In the genomic region with DNA sequence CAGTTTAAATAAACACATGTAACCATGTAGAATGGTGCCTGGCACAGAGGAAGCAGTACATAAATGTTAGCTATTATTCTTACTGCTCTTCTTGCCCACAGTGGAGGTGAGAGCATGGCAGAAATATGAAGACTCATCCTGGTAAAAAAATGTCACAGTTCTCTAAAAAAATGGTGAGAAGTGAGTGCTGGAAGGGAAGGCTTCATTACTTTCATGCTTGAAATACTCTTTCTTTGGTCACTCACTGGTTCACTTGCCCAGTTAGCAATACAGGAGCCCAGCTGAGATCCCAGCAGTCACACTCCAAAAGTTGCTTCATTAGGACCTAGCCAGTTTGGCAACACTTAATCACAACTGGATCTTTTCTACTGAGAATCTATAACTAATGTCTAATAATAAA, we compare ENCODE assay signal across 24 cellular contexts.
DNase-seq lines count a peak whose midpoint lies in the region; ATAC-seq, FAIRE-seq and TF ChIP-seq lines count a peak whose summit lies in the region.
"Had no signal": no experiment of that assay in that cellular context is flagged by ENCODE, and none has a peak within 500 bp of the region (broad histone marks: within the 10 kb centered on the region; RNA-seq: fewer than 3 reads in every experiment).

No MANE protein-coding gene starts in this region.

- H3K27ac Mint-ChIP-seq in HFFc6 (no peak overlapping the region), astrocyte (ENCODE audit: unreplicated experiment) (no peak overlapping the region)
- H3K27ac Mint-ChIP-seq: B cell; CD14-positive monocyte; CD4-positive, alpha-beta T cell; CD8-positive, alpha-beta memory T cell had no signal

- H3K36me3 ChIP-seq in astrocyte (ENCODE audit: insufficient read depth, low read length) (no peaks in the 10 kb centered on the region), upper lobe of right lung (no peaks in the 10 kb centered on the region), vagina (no peaks in the 10 kb centered on the region)
- H3K36me3 ChIP-seq: BLaER1, HAP-1 had no signal

- no peaks in the 10 kb centered on the region for H3K36me3 Mint-ChIP-seq in HFFc6 (ENCODE audit: low read depth)
- H3K36me3 Mint-ChIP-seq in astrocyte (ENCODE audit: low read depth, unreplicated experiment), result no peaks in the 10 kb centered on the region
- H3K36me3 Mint-ChIP-seq: CD8-positive, alpha-beta memory T cell had no signal

- FAIRE-seq in astrocyte (lab: Jason Lieb, UNC), result peak; percentile 26
- FAIRE-seq: D721Med, GM12891, GM18507, H54 had no signal

- no peaks in the 10 kb centered on the region for H3K4me1 ChIP-seq in astrocyte (ENCODE audit: insufficient read depth, low read length)
- H3K4me1 ChIP-seq in upper lobe of right lung, result peaks cover 5% of the 10 kb centered on the region
- no peaks in the 10 kb centered on the region for H3K4me1 ChIP-seq in vagina
- H3K4me1 ChIP-seq: A549, HAP-1 had no signal

- no peaks in the 10 kb centered on the region for H3K9me3 ChIP-seq in astrocyte (ENCODE audit: insufficient read depth, low read depth, low read length)
- H3K9me3 ChIP-seq in upper lobe of right lung, result no peaks in the 10 kb centered on the region
- H3K9me3 ChIP-seq in vagina, result no peaks in the 10 kb centered on the region
- H3K9me3 ChIP-seq: A549, BLaER1, HAP-1 had no signal

- peak; percentile 38 for ATAC-seq in upper lobe of right lung
- ATAC-seq: A549 had no signal

- TF ChIP-seq CTCF in HFFc6 (IDR thresholded peaks at IDR 0.05) (no peak), astrocyte (IDR thresholded peaks at IDR 0.05; ENCODE audit: insufficient read depth, low read depth, low read length) (no peak), upper lobe of right lung (IDR thresholded peaks at IDR 0.05) (no peak), vagina (IDR thresholded peaks at IDR 0.05) (no peak)

- H3K9ac ChIP-seq in astrocyte (ENCODE audit: low read length), result no peak overlapping the region
- H3K9ac ChIP-seq: BLaER1 had no signal

- H4K20me1 ChIP-seq in astrocyte (ENCODE audit: insufficient read depth, low read length), result no peaks in the 10 kb centered on the region
- H4K20me1 ChIP-seq: BLaER1 had no signal

- no peak overlapping the region for H3K27ac ChIP-seq in astrocyte (ENCODE audit: low read depth, low read length)
- no peak overlapping the region for H3K27ac ChIP-seq in upper lobe of right lung
- no peak overlapping the region for H3K27ac ChIP-seq in vagina
- H3K27ac ChIP-seq: A549, BLaER1 had no signal

- H3K27me3 Mint-ChIP-seq in HFFc6 (ENCODE audit: insufficient read depth) (peaks cover 6% of the 10 kb centered on the region), astrocyte (ENCODE audit: low read depth, unreplicated experiment) (peaks cover 5% of the 10 kb centered on the region)
- H3K27me3 Mint-ChIP-seq: B cell; CD4-positive, alpha-beta T cell; CD8-positive, alpha-beta memory T cell had no signal

- no peak overlapping the region for H3K4me2 ChIP-seq in astrocyte (ENCODE audit: low read length)
- H3K4me2 ChIP-seq: A549, BLaER1 had no signal

- POLR2A ChIA-PET in HEK293T (lab: Yijun Ruan, JAX), result no interaction called here

- H3K27me3 ChIP-seq in astrocyte (ENCODE audit: insufficient read depth, low read length) (no peaks in the 10 kb centered on the region), upper lobe of right lung (no peaks in the 10 kb centered on the region), vagina (no peaks in the 10 kb centered on the region)
- H3K27me3 ChIP-seq: BLaER1 had no signal

- peak; percentile 28 for DNase-seq in AG20443 (ENCODE audit: low spot score)
- DNase-seq in HFFc6, result peak; percentile 1
- no peak for DNase-seq in astrocyte (ENCODE audit: low read depth)
- DNase-seq in upper lobe of right lung, result no peak
- DNase-seq in C1 segment of cervical spinal cord (lab: John Stamatoyannopoulos, UW), result no peak
- DNase-seq in vagina (ENCODE audit: extremely low spot score in 2 of 2), result no peak
- DNase-seq in HEK293T (ENCODE audit: extremely low spot score), result no peak
- DNase-seq: 8988T; ACHN; CD4-positive, alpha-beta T cell; CD8-positive, alpha-beta memory T cell; DMS 273 treated with DMSO at 0.1 percent for 48 hours; DMS79; GF-D8; GOT3 had no signal

- H2AFZ ChIP-seq in astrocyte (ENCODE audit: low read depth, low read length), result no peak overlapping the region

- TF ChIP-seq POLR2A in vagina (IDR thresholded peaks at IDR 0.05), result no peak

- H3K4me3 Mint-ChIP-seq in HFFc6, result no peak overlapping the region
- no peak overlapping the region for H3K4me3 Mint-ChIP-seq in astrocyte (ENCODE audit: unreplicated experiment)
- H3K4me3 Mint-ChIP-seq: B cell; CD14-positive monocyte; CD4-positive, alpha-beta T cell; CD8-positive, alpha-beta memory T cell had no signal

- no peaks in the 10 kb centered on the region for H3K9me3 Mint-ChIP-seq in HFFc6
- H3K9me3 Mint-ChIP-seq in astrocyte (ENCODE audit: unreplicated experiment), result no peaks in the 10 kb centered on the region
- H3K9me3 Mint-ChIP-seq: CD4-positive, alpha-beta T cell had no signal

- no peaks in the 10 kb centered on the region for H3K79me2 ChIP-seq in astrocyte (ENCODE audit: insufficient read depth, low read length)

- CTCF ChIA-PET in HEK293T (lab: Yijun Ruan, JAX), result no interaction called here

- H3K4me3 ChIP-seq in astrocyte (ENCODE audit: insufficient read depth, low read depth, low read length) (no peak overlapping the region), upper lobe of right lung (no peak overlapping the region), vagina (no peak overlapping the region)
- H3K4me3 ChIP-seq: A549, BLaER1, HAP-1 had no signal

- intact Hi-C loops in upper lobe of right lung (cut with DNase I), result no loop called here
- intact Hi-C loops in vagina (cut with DNase I), result no loop called here

- H3K4me1 Mint-ChIP-seq in HFFc6 (ENCODE audit: low read depth) (no peaks in the 10 kb centered on the region), astrocyte (ENCODE audit: low read depth, unreplicated experiment) (no peaks in the 10 kb centered on the region)
- H3K4me1 Mint-ChIP-seq: CD8-positive, alpha-beta memory T cell had no signal

TF ChIP-seq in HEK293T, 16 proteins besides CTCF, POLR2A, EP300 and RAD21:
- TF ChIP-seq, protein P1, sequence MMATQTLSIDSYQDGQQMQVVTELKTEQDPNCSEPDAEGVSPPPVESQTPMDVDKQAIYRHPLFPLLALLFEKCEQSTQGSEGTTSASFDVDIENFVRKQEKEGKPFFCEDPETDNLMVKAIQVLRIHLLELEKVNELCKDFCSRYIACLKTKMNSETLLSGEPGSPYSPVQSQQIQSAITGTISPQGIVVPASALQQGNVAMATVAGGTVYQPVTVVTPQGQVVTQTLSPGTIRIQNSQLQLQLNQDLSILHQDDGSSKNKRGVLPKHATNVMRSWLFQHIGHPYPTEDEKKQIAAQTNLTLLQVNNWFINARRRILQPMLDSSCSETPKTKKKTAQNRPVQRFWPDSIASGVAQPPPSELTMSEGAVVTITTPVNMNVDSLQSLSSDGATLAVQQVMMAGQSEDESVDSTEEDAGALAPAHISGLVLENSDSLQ (IDR thresholded peaks at IDR 0.05), result no peak
- TF ChIP-seq FOXA1 (IDR thresholded peaks at IDR 0.05) (no peak), TARDBP (IDR thresholded peaks at IDR 0.05) (no peak), ZNF384 (IDR thresholded peaks at IDR 0.05) (no peak), L3MBTL2 (conservative IDR thresholded peaks at IDR 0.05) (no peak), SP1 (IDR thresholded peaks at IDR 0.05) (no peak), ARNT (IDR thresholded peaks at IDR 0.05) (no peak), FOXM1 (IDR thresholded peaks at IDR 0.05; ENCODE audit: borderline replicate concordance) (no peak), BHLHE40 (IDR thresholded peaks at IDR 0.05; ENCODE audit: borderline replicate concordance) (no peak), SUZ12 (IDR thresholded peaks at IDR 0.05) (no peak), ELF4 (IDR thresholded peaks at IDR 0.05) (no peak), LEF1 (IDR thresholded peaks at IDR 0.05; ENCODE audit: borderline replicate concordance) (no peak), HDGF (IDR thresholded peaks at IDR 0.05; ENCODE audit: borderline replicate concordance) (no peak), CTBP1 (IDR thresholded peaks at IDR 0.05; ENCODE audit: borderline replicate concordance) (no peak), NFRKB (IDR thresholded peaks at IDR 0.05) (no peak), FOXK2 (IDR thresholded peaks at IDR 0.05) (no peak)

Comparison
In these comparisons a context has a peak if more than half of its experiments do, and no peak if none do; other contexts are left out.
1. DNase-seq: peak in AG20443 (single experiment) and HFFc6 (single experiment); none in astrocyte (single experiment), upper lobe of right lung (single experiment), C1 segment of cervical spinal cord (0 of 14), vagina (0 of 2) and HEK293T (single experiment).